In genomic region chr12:54719691-54720090, GRCh38 we compare ENCODE assay signal across 1 cellular context.
TF ChIP-seq lines count a peak whose summit lies in the region.

No MANE protein-coding gene starts in this region.

TF ChIP-seq in K562, 482 proteins besides CTCF, POLR2A, EP300 and RAD21 (continued from another document):
- TF ChIP-seq ZNF512 (tag; IDR thresholded peaks at IDR 0.05), result no peak
- no peak for TF ChIP-seq ZNF740 (CRISPR knock-in tag; IDR thresholded peaks at IDR 0.05)
- TF ChIP-seq ZNF740 (tag; IDR thresholded peaks at IDR 0.05), result no peak
- TF ChIP-seq ARID3B (CRISPR knock-in tag; IDR thresholded peaks at IDR 0.05; ENCODE audit: borderline replicate concordance), result no peak
- TF ChIP-seq RFX1 (IDR thresholded peaks at IDR 0.05), result no peak
